12 cellular contexts compared by ENCODE assay signal in the genomic region with DNA sequence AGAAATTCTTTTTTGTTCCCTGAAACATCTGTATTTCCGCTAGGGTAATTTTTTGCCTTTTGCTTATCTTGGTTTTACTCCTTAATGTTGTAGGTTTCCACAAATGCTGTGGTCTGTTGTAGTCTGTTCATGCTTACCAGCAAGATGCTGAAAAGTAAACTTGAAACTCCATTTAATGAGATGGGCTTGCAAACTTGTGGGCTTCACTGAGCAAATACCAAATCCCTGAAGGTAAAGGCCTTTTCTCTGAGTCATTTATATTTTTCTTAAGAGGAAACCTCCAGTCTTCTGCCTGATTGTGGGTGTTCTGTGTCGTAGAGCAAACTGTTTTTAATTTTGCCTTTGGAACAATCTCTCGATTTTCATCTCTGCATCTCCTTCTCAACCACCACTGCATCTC.
A peak's percentile ranks its signal among the peaks of the same experiment; 100 is the strongest.
DNase-seq lines count a peak whose midpoint lies in the region; ATAC-seq and TF ChIP-seq lines count a peak whose summit lies in the region.
"Had no signal": no experiment of that assay in that cellular context is flagged by ENCODE, and none has a peak within 500 bp of the region (broad histone marks: within the 10 kb centered on the region; RNA-seq: fewer than 3 reads in every experiment).

No MANE protein-coding gene starts in this region.

- peak; percentile 37 for DNase-seq in GM12864 (ENCODE audit: low read depth)
- DNase-seq in fibroblast of pulmonary artery (ENCODE audit: low read depth), result peak; percentile 3
- DNase-seq in stimulated activated CD4-positive, alpha-beta T cell treated with anti-CD3 and anti-CD28 coated beads, Interleukin-15, amount 100 ng/mL, for 24 hours, result no peak
- no peak for DNase-seq in D341Med (ENCODE audit: low spot score)
- no peak for DNase-seq in T-helper 9 cell
- DNase-seq: aorta; naive thymus-derived CD8-positive, alpha-beta T cell; spleen had no signal

- ATAC-seq in GM19395 (IDR thresholded peaks at IDR 0.05; ENCODE audit: unreplicated experiment), result peak; percentile 60
- ATAC-seq in HG03520 (IDR thresholded peaks at IDR 0.05; ENCODE audit: unreplicated experiment), result peak; percentile 58
- ATAC-seq in GM21390 (IDR thresholded peaks at IDR 0.05; ENCODE audit: unreplicated experiment), result no peak
- ATAC-seq: HCT116; naive thymus-derived CD8-positive, alpha-beta T cell had no signal

- TF ChIP-seq CTCF in GM12864 (IDR thresholded peaks at IDR 0.05; ENCODE audit: low read depth, low read length, missing control alignments) (no peak), fibroblast of pulmonary artery (IDR thresholded peaks at IDR 0.05; ENCODE audit: low read length, missing control alignments) (no peak)

- no peak overlapping the region for H3K4me3 ChIP-seq in GM12864 (ENCODE audit: low read depth, low read length)
- no peak overlapping the region for H3K4me3 ChIP-seq in fibroblast of pulmonary artery (replicated peaks; ENCODE audit: low read depth, low read length)
- H3K4me3 ChIP-seq: spleen had no signal

Comparison
In these comparisons a context has a peak if more than half of its experiments do, and no peak if none do; other contexts are left out.
1. DNase-seq: peak in GM12864 (single experiment) and fibroblast of pulmonary artery (single experiment); none in stimulated activated CD4-positive, alpha-beta T cell treated with anti-CD3 and anti-CD28 coated beads, Interleukin-15, amount 100 ng/mL, for 24 hours (single experiment), D341Med (single experiment) and T-helper 9 cell (single experiment).